In genomic region chr14:39265032-39265431, GRCh38 we compare ENCODE assay signal across 8 cellular contexts. TPM values are rescaled to one million over a fixed set of nuclear protein-coding genes. Genes with fewer than 3 reads are reported as not detected.
DNase-seq lines count a peak whose midpoint lies in the region; ATAC-seq and TF ChIP-seq lines count a peak whose summit lies in the region.

No MANE protein-coding gene starts in this region.

- ATAC-seq in SK-N-SH treated with all-trans-retinoic acid at 6 μM for 48 hours (no peak), HG02759 (IDR thresholded peaks at IDR 0.05; ENCODE audit: unreplicated experiment) (no peak)

- DNase-seq in SK-N-SH (no peak), NCI-H510A treated with DMSO at 0.1 percent for 48 hours (lab: John Stamatoyannopoulos, UW) (peak; percentile 30), epithelial cell of proximal tubule (ENCODE audit: low read depth) (no peak), NCI-H446 treated with DMSO at 0.1 percent for 48 hours (lab: John Stamatoyannopoulos, UW) (no peak), NCI-H1048 (lab: John Stamatoyannopoulos, UW) (no peak)

- peaks cover 0 to 9% of the 10 kb centered on the region in 2 experiments; a peak in 2 of 4 replicates for H3K4me1 ChIP-seq in SK-N-SH (ENCODE audit: control insufficient read depth in 1 of 2, insufficient read depth in 2 of 2, low read depth in 1 of 2, low read length in 1 of 2)

- no peak for TF ChIP-seq RAD21 in SK-N-SH (IDR thresholded peaks at IDR 0.05; ENCODE audit: low read length)

- H4K20me1 ChIP-seq in SK-N-SH (ENCODE audit: insufficient read depth): no peaks in the 10 kb centered on the region

- no peak overlapping the region for H3K27ac ChIP-seq in SK-N-SH (ENCODE audit: low read depth in 2 of 2, low read length in 1 of 2)
- peak overlapping the region in 13 of 21 experiments; percentile 91 to 100 (median 99) for H3K27ac ChIP-seq in skin epidermis

- peak overlapping the region; percentile 77; the same call in 1 of the 2 replicates for H3K4me2 ChIP-seq in SK-N-SH

- H3K27me3 ChIP-seq in SK-N-SH (ENCODE audit: insufficient read depth): no peaks in the 10 kb centered on the region

- peaks cover 23% of the 10 kb centered on the region for H3K79me2 ChIP-seq in SK-N-SH (ENCODE audit: insufficient read depth)

- WGBS in SK-N-SH (ENCODE audit: low lambda C conversion rate): 2% methylated on average over 2 of the region's 2 CpGs

- no peak overlapping the region for H3K9ac ChIP-seq in SK-N-SH

- no peak for TF ChIP-seq EP300 in SK-N-SH (IDR thresholded peaks at IDR 0.05; ENCODE audit: borderline replicate concordance in 1 of 2, low read depth in 1 of 2, low read length in 1 of 2)

- H2AFZ ChIP-seq in SK-N-SH (ENCODE audit: low read depth): 0 out of 2 replicates have a peak overlapping the region, but pooled peaks have one; percentile 72

- no peaks in the 10 kb centered on the region for H3K9me2 ChIP-seq in SK-N-SH

- no peak overlapping the region; a peak in 1 of 4 replicates for H3K4me3 ChIP-seq in SK-N-SH (ENCODE audit: low read depth in 2 of 2, low read length in 1 of 2)
- peak overlapping the region; percentile 84 for H3K4me3 ChIP-seq in epithelial cell of proximal tubule (ENCODE audit: low read depth, low read length)
- peak overlapping the region in 5 of 7 experiments; percentile 66 to 94 (median 84) for H3K4me3 ChIP-seq in skin epidermis

- POLR2A ChIA-PET in SK-N-SH (lab: Yijun Ruan, JAX): no interaction called here

- CTCF ChIA-PET in SK-N-SH (lab: Yijun Ruan, JAX): no interaction called here

- H3F3A ChIP-seq in SK-N-SH (replicated peaks; ENCODE audit: insufficient read depth): no peaks in the 10 kb centered on the region

- TF ChIP-seq CTCF in SK-N-SH (IDR thresholded peaks at IDR 0.05): no peak
- no peak for TF ChIP-seq CTCF in epithelial cell of proximal tubule (conservative IDR thresholded peaks at IDR 0.05; ENCODE audit: low read depth, low read length)

- no peaks in the 10 kb centered on the region for H3K36me3 ChIP-seq in SK-N-SH (replicated peaks in 1 of 2; ENCODE audit: control insufficient read depth in 1 of 2, insufficient read depth in 2 of 2, low read length in 1 of 2)

- no peaks in the 10 kb centered on the region for H3K9me3 ChIP-seq in SK-N-SH

TF ChIP-seq in SK-N-SH, 30 proteins besides CTCF, POLR2A, EP300 and RAD21:
- no peak for TF ChIP-seq NFIC (IDR thresholded peaks at IDR 0.05; ENCODE audit: borderline replicate concordance)
- TF ChIP-seq SMC3 (IDR thresholded peaks at IDR 0.05; ENCODE audit: low read depth, low read length): no peak
- no peak for TF ChIP-seq FOXM1 (IDR thresholded peaks at IDR 0.05; ENCODE audit: low read depth)
- TF ChIP-seq CHD2 (IDR thresholded peaks at IDR 0.05; ENCODE audit: low read length, partially characterized antibody): no peak
- TF ChIP-seq MEF2A (IDR thresholded peaks at IDR 0.05; ENCODE audit: borderline replicate concordance, low read depth): no peak
- no peak for TF ChIP-seq NRF1 (IDR thresholded peaks at IDR 0.05; ENCODE audit: low read depth, low read length)
- TF ChIP-seq, protein P1, sequence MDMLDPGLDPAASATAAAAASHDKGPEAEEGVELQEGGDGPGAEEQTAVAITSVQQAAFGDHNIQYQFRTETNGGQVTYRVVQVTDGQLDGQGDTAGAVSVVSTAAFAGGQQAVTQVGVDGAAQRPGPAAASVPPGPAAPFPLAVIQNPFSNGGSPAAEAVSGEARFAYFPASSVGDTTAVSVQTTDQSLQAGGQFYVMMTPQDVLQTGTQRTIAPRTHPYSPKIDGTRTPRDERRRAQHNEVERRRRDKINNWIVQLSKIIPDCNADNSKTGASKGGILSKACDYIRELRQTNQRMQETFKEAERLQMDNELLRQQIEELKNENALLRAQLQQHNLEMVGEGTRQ (IDR thresholded peaks at IDR 0.05; ENCODE audit: borderline replicate concordance, low read depth, low read length): no peak
- TF ChIP-seq USF1 (IDR thresholded peaks at IDR 0.05; ENCODE audit: borderline replicate concordance, low read depth): no peak
- TF ChIP-seq, protein P2, sequence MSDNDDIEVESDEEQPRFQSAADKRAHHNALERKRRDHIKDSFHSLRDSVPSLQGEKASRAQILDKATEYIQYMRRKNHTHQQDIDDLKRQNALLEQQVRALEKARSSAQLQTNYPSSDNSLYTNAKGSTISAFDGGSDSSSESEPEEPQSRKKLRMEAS (IDR thresholded peaks at IDR 0.05; ENCODE audit: low read depth): no peak

TF ChIP-seq in SK-N-SH treated with all-trans-retinoic acid at 6 μM for 48 hours, 23 proteins besides CTCF, POLR2A, EP300 and RAD21:
- no peak for TF ChIP-seq BACH2 (CRISPR knock-in tag; IDR thresholded peaks at IDR 0.05; ENCODE audit: borderline replicate concordance)

RNA-seq across cellular contexts. Expression of gene MIA2, which starts 31.3 kb away (rescaled TPM):
- polyA plus RNA-seq in SK-N-SH (2012; rRNA removed): 2.6 and 4.7 TPM in 2 replicates
- polyA plus RNA-seq in SK-N-SH (2012; cell fraction: cytosol; rRNA removed): 2.7 and 3.6 TPM in 2 replicates
- 4.0 and 6.8 TPM in 2 replicates for polyA plus RNA-seq in SK-N-SH (2012; cell fraction: nucleus; rRNA removed)
- total RNA-seq in epithelial cell of proximal tubule: 10.4 and 12.1 TPM in 2 replicates

Comparison
In these comparisons a context has a peak if more than half of its experiments do, and no peak if none do; other contexts are left out.
1. H3K27ac ChIP-seq: peak in skin epidermis (13 of 21); none in SK-N-SH (0 of 2).
2. H3K4me3 ChIP-seq: peak in epithelial cell of proximal tubule (single experiment) and skin epidermis (5 of 7); none in SK-N-SH (0 of 2).